Comparison of ENCODE assay signal across 8 cellular contexts in the genomic region with DNA sequence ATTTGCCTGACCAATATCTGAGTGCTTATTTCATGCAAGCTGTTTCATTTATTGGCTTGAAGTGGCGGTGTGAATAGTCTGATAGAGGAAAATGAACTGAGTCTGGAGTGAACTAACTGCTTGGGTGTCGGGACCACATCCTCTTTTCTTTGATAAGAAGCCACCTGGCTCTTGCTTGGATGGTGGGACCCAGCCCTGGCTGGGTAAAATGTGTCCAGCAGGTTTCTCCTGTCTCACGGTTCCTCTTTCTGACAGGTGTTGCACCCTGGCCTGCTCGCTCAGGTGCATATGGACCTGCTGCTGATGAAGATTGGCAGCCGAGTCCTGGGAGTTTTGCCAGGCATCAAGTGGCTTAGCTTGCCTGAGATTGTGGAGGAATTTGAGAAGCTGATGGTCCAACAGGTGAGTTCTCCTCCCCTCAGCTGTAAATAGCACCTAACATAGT. TPM values are rescaled to one million over a fixed set of nuclear protein-coding genes. Genes with fewer than 3 reads are reported as not detected.
DNase-seq lines count a peak whose midpoint lies in the region; ATAC-seq, FAIRE-seq and TF ChIP-seq lines count a peak whose summit lies in the region.

No MANE protein-coding gene starts in this region.

- H3K27ac ChIP-seq in stomach: peak overlapping the region in 4 of 5 donors; percentile 34 to 94 (median 89)

- peak overlapping the region; percentile 83 for H3K4me3 Mint-ChIP-seq in activated naive CD4-positive, alpha-beta T cell treated with anti-CD3 and anti-CD28 coated beads for 36 hours
- peak overlapping the region; percentile 86 for H3K4me3 Mint-ChIP-seq in central memory CD8-positive, alpha-beta T cell

- intact Hi-C loops in activated naive CD4-positive, alpha-beta T cell treated with anti-CD3 and anti-CD28 coated beads for 36 hours (cut with micrococcal nuclease): loop anchor here (2.0 kb wide), 2 partner anchors 48 to 136 kb away; no protein-coding TSS in a partner anchor
- intact Hi-C loops in stomach (cut with DNase I; ENCODE audit: low total_unique reads): no loop called here

- H3K9me3 Mint-ChIP-seq in activated naive CD4-positive, alpha-beta T cell treated with anti-CD3 and anti-CD28 coated beads for 36 hours: no peaks in the 10 kb centered on the region
- H3K9me3 Mint-ChIP-seq in central memory CD8-positive, alpha-beta T cell: no peaks in the 10 kb centered on the region

- H3K4me1 Mint-ChIP-seq in activated naive CD4-positive, alpha-beta T cell treated with anti-CD3 and anti-CD28 coated beads for 36 hours (ENCODE audit: low read depth): peaks cover 42% of the 10 kb centered on the region
- H3K4me1 Mint-ChIP-seq in central memory CD8-positive, alpha-beta T cell: peaks cover 35% of the 10 kb centered on the region

- CTCF ChIA-PET in activated naive CD4-positive, alpha-beta T cell treated with anti-CD3 and anti-CD28 coated beads for 36 hours (lab: Charles Lee): interaction anchor here (1.3 to 2.0 kb wide), 5 partner anchors 13 to 309 kb away, joined by 3 to 11 read pairs (median 5); a partner anchor contains a TSS

- TF ChIP-seq EP300 in stomach (IDR thresholded peaks at IDR 0.05): no peak

- peak overlapping the region; percentile 65 for H3K4me3 ChIP-seq in LNCaP clone FGC (ENCODE audit: low read depth, low read length)
- peak overlapping the region in 2 of 4 donors; percentile 74 to 85 for H3K4me3 ChIP-seq in stomach

- H3K27me3 Mint-ChIP-seq in activated naive CD4-positive, alpha-beta T cell treated with anti-CD3 and anti-CD28 coated beads for 36 hours (ENCODE audit: low read depth): no peaks in the 10 kb centered on the region
- H3K27me3 Mint-ChIP-seq in central memory CD8-positive, alpha-beta T cell: no peaks in the 10 kb centered on the region

- H3K27me3 ChIP-seq in stomach: no peaks in the 10 kb centered on the region

- no peak for DNase-seq in activated naive CD4-positive, alpha-beta T cell treated with anti-CD3 and anti-CD28 coated beads for 36 hours
- no peak for DNase-seq in activated naive CD4-positive, alpha-beta T cell treated with anti-CD3 and anti-CD28 coated beads, Interleukin-2, amount 50 U/mL, for 16 hours
- DNase-seq in LNCaP clone FGC (ENCODE audit: low read depth) (no peak), stomach (peak; percentile 63), SW 1271 (lab: John Stamatoyannopoulos, UW) (no peak), HTR-8/SVneo (ENCODE audit: insufficient read length, low spot score) (no peak)
- DNase-seq in central memory CD8-positive, alpha-beta T cell (ENCODE audit: low spot score in 2 of 2): no peak

- FAIRE-seq in HTR-8/SVneo (lab: Jason Lieb, UNC): no peak

- peak in 1 of 4 donors; percentile 6 for TF ChIP-seq POLR2A in stomach (IDR thresholded peaks at IDR 0.05)

- TF ChIP-seq CTCF in LNCaP clone FGC (IDR thresholded peaks at IDR 0.05; ENCODE audit: control insufficient read depth, extremely low read depth, insufficient read depth) (no peak), stomach (IDR thresholded peaks at IDR 0.05) (no peak)

- H3K36me3 Mint-ChIP-seq in activated naive CD4-positive, alpha-beta T cell treated with anti-CD3 and anti-CD28 coated beads for 36 hours (ENCODE audit: low read depth): peaks cover 22% of the 10 kb centered on the region
- H3K36me3 Mint-ChIP-seq in central memory CD8-positive, alpha-beta T cell (ENCODE audit: insufficient read depth): peaks cover 25% of the 10 kb centered on the region

- H3K9me3 ChIP-seq in stomach: no peaks in the 10 kb centered on the region

- peaks cover 25 to 38% (median 32%) of the 10 kb centered on the region in 4 donors for H3K4me1 ChIP-seq in stomach

- WGBS in stomach, 5 donors: 40 to 62% (median 46%) methylated on average over 5 of the region's 5 CpGs

- no peak for ATAC-seq in central memory CD8-positive, alpha-beta T cell (replicated peaks; ENCODE audit: extremely low read depth, poor library complexity, severe bottlenecking)
- no peak for ATAC-seq in HG02840 (IDR thresholded peaks at IDR 0.05; ENCODE audit: low FRiP score, unreplicated experiment)

- H3K27ac Mint-ChIP-seq in activated naive CD4-positive, alpha-beta T cell treated with anti-CD3 and anti-CD28 coated beads for 36 hours: no peak overlapping the region
- peak overlapping the region; percentile 91 for H3K27ac Mint-ChIP-seq in central memory CD8-positive, alpha-beta T cell (ENCODE audit: low read depth)

- peaks cover 5 to 25% (median 18%) of the 10 kb centered on the region in 4 donors for H3K36me3 ChIP-seq in stomach

RNA-seq across cellular contexts. Expression of a gene that starts 1.6 kb away (rescaled TPM):
- 10 to 100 TPM; 22.1 TPM for total RNA-seq in activated naive CD4-positive, alpha-beta T cell treated with anti-CD3 and anti-CD28 coated beads for 36 hours
- total RNA-seq in stomach: 10 to 100 TPM in 4 of 5 donors, 1 to 10 TPM in 1; 2.7 to 62.3 (median 22.0) TPM
- 10 to 100 TPM in 2 of 3 donors, 1 to 10 TPM in 1; 8.7 to 20.9 (median 10.5) TPM for polyA plus RNA-seq in stomach

RNA-seq across cellular contexts. Expression of a gene that starts 22.1 kb away (rescaled TPM):
- 100 to 1,000 TPM; 167 to 179 TPM for total RNA-seq in activated naive CD4-positive, alpha-beta T cell treated with anti-CD3 and anti-CD28 coated beads for 36 hours
- total RNA-seq in stomach: 100 to 1,000 TPM in 1 of 5 donors, 10 to 100 TPM in 4; 25.2 to 104 (median 89.3) TPM
- polyA plus RNA-seq in stomach: 100 to 1,000 TPM; 311 to 608 (median 464) TPM

RNA-seq across cellular contexts. Expression of a gene that starts 33.8 kb away (rescaled TPM):
- total RNA-seq in activated naive CD4-positive, alpha-beta T cell treated with anti-CD3 and anti-CD28 coated beads for 36 hours: not detected
- 10 to 100 TPM in 1 of 5 donors, 1 to 10 TPM in 4; 4.1 to 17.8 (median 6.2) TPM for total RNA-seq in stomach
- polyA plus RNA-seq in stomach: 10 to 100 TPM in 1 of 3 donors, 1 to 10 TPM in 2; 1.8 to 11.5 (median 8.3) TPM

Comparison
In these comparisons a context has a peak if more than half of its experiments do, and no peak if none do; other contexts are left out.
1. RNA of a gene that starts 33.8 kb away (total RNA-seq): 4.1 to 17.8 TPM in stomach; not detected in activated naive CD4-positive, alpha-beta T cell treated with anti-CD3 and anti-CD28 coated beads for 36 hours; every median in the first group is over 4 times any median in the second.